In genomic region chr4:113582737-113583136, GRCh38 we compare ENCODE assay signal across 20 cellular contexts.
"Had no signal": no experiment of that assay in that cellular context is flagged by ENCODE, and none has a peak within 500 bp of the region (broad histone marks: within the 10 kb centered on the region; RNA-seq: fewer than 3 reads in every experiment).

No MANE protein-coding gene starts in this region.

- H3K9ac ChIP-seq: parathyroid adenoma had no signal

- H3K27ac Mint-ChIP-seq: activated CD4-positive, alpha-beta T cell treated with anti-CD3 and anti-CD28 coated beads, Interleukin-2, amount 10 ng/mL, durations not matched to agents 24 days and 14 days; activated CD8-positive, alpha-beta T cell treated with anti-CD3 and anti-CD28 coated beads, Interleukin-2, amount 10 ng/mL, durations not matched to agents 7 days and 5 days; activated naive CD8-positive, alpha-beta T cell treated with anti-CD3 and anti-CD28 coated beads for 36 hours; activated T-cell treated with anti-CD3 and anti-CD28 coated beads, Interleukin-2, amount 50 U/mL, for 72 hours; T-helper 1 cell treated with Interleukin-12 subunit alpha and Interleukin-12 subunit beta and Interleukin-4 antibody, amounts not matched to agents 30 μg/mL and 1 μg/mL, for 36 hours had no signal

- H3K4me1 ChIP-seq: lower lobe of right lung had no signal

- H3K9me3 Mint-ChIP-seq: activated T-cell treated with anti-CD3 and anti-CD28 coated beads, Interleukin-2, amount 50 U/mL, for 72 hours; immature natural killer cell; T-helper 1 cell treated with Interleukin-12 subunit alpha and Interleukin-12 subunit beta and Interleukin-4 antibody, amounts not matched to agents 30 μg/mL and 1 μg/mL, for 36 hours had no signal

- H3K27me3 Mint-ChIP-seq: activated CD4-positive, alpha-beta T cell treated with anti-CD3 and anti-CD28 coated beads, Interleukin-2, amount 10 ng/mL, durations not matched to agents 24 days and 14 days; activated naive CD8-positive, alpha-beta T cell treated with anti-CD3 and anti-CD28 coated beads for 36 hours; naive B cell had no signal

- H3K27me3 ChIP-seq: body of pancreas, transverse colon had no signal

- H3K36me3 ChIP-seq: lower lobe of right lung, transverse colon had no signal

- H3K4me3 ChIP-seq: body of pancreas, lower lobe of right lung, smooth muscle cell, transverse colon had no signal

- DNase-seq: activated CD4-positive, alpha-beta T cell treated with anti-CD3 and anti-CD28 coated beads, Interleukin-2, amount 10 ng/mL, durations not matched to agents 24 days and 14 days; activated CD8-positive, alpha-beta memory T cell treated with anti-CD3 and anti-CD28 coated beads, Interleukin-2, amount 50 U/mL, for 4 hours; activated CD8-positive, alpha-beta T cell treated with anti-CD3 and anti-CD28 coated beads, Interleukin-2, amount 10 ng/mL, durations not matched to agents 7 days and 5 days; activated naive CD8-positive, alpha-beta T cell treated with anti-CD3 and anti-CD28 coated beads for 36 hours; activated T-cell treated with anti-CD3 and anti-CD28 coated beads, Interleukin-2, amount 50 U/mL, for 72 hours; amygdala; body of pancreas; effector CD8-positive, alpha-beta T cell; foreskin fibroblast; immature natural killer cell; lower lobe of right lung; midbrain; naive B cell; stimulated activated CD4-positive, alpha-beta T cell treated with anti-CD3 and anti-CD28 coated beads, Interleukin-4, amount 100 ng/mL, for 4 hours; stimulated activated CD8-positive, alpha-beta memory T cell treated with anti-CD3 and anti-CD28 coated beads, Interleukin-4, amount 100 ng/mL, for 48 hours; stimulated activated naive CD8-positive, alpha-beta T cell treated with anti-CD3 and anti-CD28 coated beads, Interleukin-15, Interleukin-2, amounts not matched to agents 100 U/mL and 50 U/mL, for 24 hours; transverse colon had no signal

- H2AFZ ChIP-seq: parathyroid adenoma had no signal

- H3K27ac ChIP-seq: body of pancreas, lower lobe of right lung, parathyroid adenoma, transverse colon had no signal

- H3K9me3 ChIP-seq: body of pancreas, lower lobe of right lung, transverse colon had no signal

- ATAC-seq: activated CD8-positive, alpha-beta T cell treated with anti-CD3 and anti-CD28 coated beads, Interleukin-2, amount 10 ng/mL, durations not matched to agents 7 days and 5 days; activated T-cell treated with anti-CD3 and anti-CD28 coated beads, Interleukin-2, amount 50 U/mL, for 72 hours; body of pancreas; lower lobe of right lung; stimulated activated naive CD8-positive, alpha-beta T cell treated with anti-CD3 and anti-CD28 coated beads, Interleukin-15, Interleukin-2, amounts not matched to agents 100 U/mL and 50 U/mL, for 24 hours had no signal

- H3K4me3 Mint-ChIP-seq: activated CD4-positive, alpha-beta T cell treated with anti-CD3 and anti-CD28 coated beads, Interleukin-2, amount 10 ng/mL, durations not matched to agents 24 days and 14 days; activated CD8-positive, alpha-beta T cell treated with anti-CD3 and anti-CD28 coated beads, Interleukin-2, amount 10 ng/mL, durations not matched to agents 7 days and 5 days; activated naive CD8-positive, alpha-beta T cell treated with anti-CD3 and anti-CD28 coated beads for 36 hours; activated T-cell treated with anti-CD3 and anti-CD28 coated beads, Interleukin-2, amount 50 U/mL, for 72 hours; immature natural killer cell; naive B cell; T-helper 1 cell treated with Interleukin-12 subunit alpha and Interleukin-12 subunit beta and Interleukin-4 antibody, amounts not matched to agents 30 μg/mL and 1 μg/mL, for 36 hours had no signal

- H3K4me2 ChIP-seq: smooth muscle cell had no signal
